In the genomic region with DNA sequence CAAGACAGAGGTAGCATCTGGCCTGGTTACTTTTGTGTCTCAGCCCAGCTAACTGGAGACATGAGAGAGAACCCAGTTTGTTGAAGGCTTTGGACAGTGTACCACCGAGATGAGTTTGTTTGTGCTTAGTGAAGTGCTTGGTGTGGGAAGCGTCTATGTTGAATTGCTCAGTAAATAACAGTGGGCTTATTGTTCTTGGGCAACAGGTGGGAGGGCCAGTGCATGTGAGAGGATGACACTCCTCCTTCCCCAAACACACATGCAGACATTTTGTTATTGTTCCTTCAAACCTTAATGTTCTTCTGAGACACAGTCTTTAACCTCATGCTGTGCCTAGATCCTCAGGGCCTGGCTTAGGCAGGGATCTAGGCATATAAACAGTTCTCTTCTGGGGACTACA, we compare ENCODE assay signal across 9 cellular contexts. TPM values are rescaled to one million over a fixed set of nuclear protein-coding genes. Genes with fewer than 3 reads are reported as not detected.
DNase-seq lines count a peak whose midpoint lies in the region; ATAC-seq and TF ChIP-seq lines count a peak whose summit lies in the region.
"Had no signal": no experiment of that assay in that cellular context is flagged by ENCODE, and none has a peak within 500 bp of the region (broad histone marks: within the 10 kb centered on the region; RNA-seq: fewer than 3 reads in every experiment).

No MANE protein-coding gene starts in this region.

- ATAC-seq in memory B cell (ENCODE audit: low read depth) (no peak), HG03139 (IDR thresholded peaks at IDR 0.05; ENCODE audit: unreplicated experiment) (no peak), aorta (ENCODE audit: low FRiP score) (no peak)
- ATAC-seq: HepG2 had no signal

- H3K27ac ChIP-seq in transverse colon (peak overlapping the region; percentile 50 to 78 (median 72)), aorta (ENCODE audit: low read depth in 1 of 2, low read length in 2 of 2) (peak overlapping the region in 1 of 2 donors; percentile 75)

- no peaks in the 10 kb centered on the region for H3K36me3 ChIP-seq in transverse colon
- peaks cover 0 to 2% of the 10 kb centered on the region in 2 donors for H3K36me3 ChIP-seq in aorta (ENCODE audit: control insufficient read depth in 1 of 2, insufficient read depth in 2 of 2, low read length in 1 of 2)

- peak overlapping the region; percentile 96 for H3K27ac Mint-ChIP-seq in activated naive CD4-positive, alpha-beta T cell treated with anti-CD3 and anti-CD28 coated beads for 36 hours
- H3K27ac Mint-ChIP-seq in activated naive CD8-positive, alpha-beta T cell = peak overlapping the region; percentile 95
- peak overlapping the region; percentile 89 for H3K27ac Mint-ChIP-seq in memory B cell

- in situ Hi-C loops in transverse colon (cut with MboI; ENCODE audit: low pct_ligation_motif_present in 1 of 4, low pct_unique_long_range_greater_than_20kb in 1 of 4, low sequenced_read_pairs in 3 of 4) = loop anchor here in 1 of 4 donors (25.0 kb wide), 1 partner anchor 120 kb away; no protein-coding TSS in a partner anchor

- H3K4me3 Mint-ChIP-seq in activated naive CD4-positive, alpha-beta T cell treated with anti-CD3 and anti-CD28 coated beads for 36 hours = peak overlapping the region; percentile 52
- peak overlapping the region; percentile 66 for H3K4me3 Mint-ChIP-seq in activated naive CD8-positive, alpha-beta T cell
- H3K4me3 Mint-ChIP-seq in memory B cell = peak overlapping the region; percentile 59

- H3K27me3 Mint-ChIP-seq in activated naive CD4-positive, alpha-beta T cell treated with anti-CD3 and anti-CD28 coated beads for 36 hours (ENCODE audit: low read depth) = no peaks in the 10 kb centered on the region
- no peaks in the 10 kb centered on the region for H3K27me3 Mint-ChIP-seq in activated naive CD8-positive, alpha-beta T cell
- no peaks in the 10 kb centered on the region for H3K27me3 Mint-ChIP-seq in memory B cell

- H3K4me1 Mint-ChIP-seq in activated naive CD4-positive, alpha-beta T cell treated with anti-CD3 and anti-CD28 coated beads for 36 hours (ENCODE audit: low read depth) = peaks cover 67% of the 10 kb centered on the region
- H3K4me1 Mint-ChIP-seq in activated naive CD8-positive, alpha-beta T cell (ENCODE audit: low read depth) = peaks cover 68% of the 10 kb centered on the region
- H3K4me1 Mint-ChIP-seq in memory B cell = peaks cover 34% of the 10 kb centered on the region

- 65% methylated on average over 2 of the region's 2 CpGs; no CpG with 5 or more reads in 1 of the 2 donors for WGBS in transverse colon (ENCODE audit: low coverage in 1 of 2), 2 donors
- WGBS in aorta, 2 donors = 32 to 45% methylated on average over 2 of the region's 2 CpGs

- H3K4me1 ChIP-seq in transverse colon (peaks cover 7 to 28% (median 13%) of the 10 kb centered on the region in 4 donors), aorta (ENCODE audit: control insufficient read depth in 1 of 2, insufficient read depth in 2 of 2, low read length in 2 of 2) (peaks cover 2 to 4% of the 10 kb centered on the region in 2 donors)

- intact Hi-C loops in activated naive CD4-positive, alpha-beta T cell treated with anti-CD3 and anti-CD28 coated beads for 36 hours (cut with micrococcal nuclease) = loop anchor here (2.0 kb wide), 1 partner anchor 34 kb away; no protein-coding TSS in a partner anchor
- intact Hi-C loops in transverse colon (cut with DNase I; ENCODE audit: low total_unique reads) (loop anchor here (10.0 kb wide), 1 partner anchor 112 kb away; no protein-coding TSS in a partner anchor), aorta (cut with DNase I) (loop anchor here in 1 of 2 donors (5.0 kb wide), 1 partner anchor 110 kb away; no protein-coding TSS in a partner anchor)

- H3K4me3 ChIP-seq in transverse colon (no peak overlapping the region), aorta (ENCODE audit: low read length in 2 of 2) (no peak overlapping the region)

- H3K9me3 Mint-ChIP-seq in activated naive CD4-positive, alpha-beta T cell treated with anti-CD3 and anti-CD28 coated beads for 36 hours = no peaks in the 10 kb centered on the region
- H3K9me3 Mint-ChIP-seq in activated naive CD8-positive, alpha-beta T cell (ENCODE audit: low read depth) = no peaks in the 10 kb centered on the region
- no peaks in the 10 kb centered on the region for H3K9me3 Mint-ChIP-seq in memory B cell

- no peak for TF ChIP-seq EP300 in transverse colon (IDR thresholded peaks at IDR 0.05; ENCODE audit: low read depth)

- H3K27me3 ChIP-seq in transverse colon (no peaks in the 10 kb centered on the region), aorta (ENCODE audit: control insufficient read depth in 1 of 2, insufficient read depth in 2 of 2, low read length in 1 of 2) (no peaks in the 10 kb centered on the region)

- no peak for TF ChIP-seq CTCF in transverse colon (IDR thresholded peaks at IDR 0.05)

- H3K36me3 Mint-ChIP-seq in activated naive CD4-positive, alpha-beta T cell treated with anti-CD3 and anti-CD28 coated beads for 36 hours (ENCODE audit: low read depth) = peaks cover 30% of the 10 kb centered on the region
- peaks cover 13% of the 10 kb centered on the region for H3K36me3 Mint-ChIP-seq in activated naive CD8-positive, alpha-beta T cell
- H3K36me3 Mint-ChIP-seq in memory B cell = peaks cover 18% of the 10 kb centered on the region

- H3K9me3 ChIP-seq in transverse colon (no peaks in the 10 kb centered on the region), aorta (ENCODE audit: control insufficient read depth, low read length) (no peaks in the 10 kb centered on the region)

- TF ChIP-seq POLR2A in transverse colon (IDR thresholded peaks at IDR 0.05) = no peak

- CTCF ChIA-PET in activated naive CD4-positive, alpha-beta T cell treated with anti-CD3 and anti-CD28 coated beads for 36 hours (lab: Charles Lee) = interaction anchor here (0.9 to 2.0 kb wide), 3 partner anchors 15 to 279 kb away, joined by 4 to 7 read pairs (median 5); a partner anchor contains a TSS

- DNase-seq in activated naive CD4-positive, alpha-beta T cell treated with anti-CD3 and anti-CD28 coated beads for 36 hours = no peak
- no peak for DNase-seq in activated naive CD4-positive, alpha-beta T cell (lab: John Stamatoyannopoulos, UW)
- no peak for DNase-seq in memory B cell (ENCODE audit: low spot score in 2 of 2)
- no peak for DNase-seq in transverse colon
- no peak for DNase-seq in aorta
- DNase-seq in GM19240 (ENCODE audit: insufficient read length, low spot score) = no peak

RNA-seq across cellular contexts. Expression of a gene that starts 39.7 kb away (rescaled TPM):
- total RNA-seq in activated naive CD4-positive, alpha-beta T cell treated with anti-CD3 and anti-CD28 coated beads for 36 hours = 100 to 1,000 TPM; 482 to 507 TPM
- total RNA-seq in transverse colon (10 to 100 TPM; 40.0 to 73.8 (median 60.4) TPM), aorta (100 to 1,000 TPM; 374 to 532 TPM)
- 100 to 1,000 TPM; 128 to 160 TPM for polyA plus RNA-seq in aorta
- total RNA-seq: HepG2 had no signal

Comparison
In these comparisons a context has a peak if more than half of its experiments do, and no peak if none do; other contexts are left out.
1. RNA of a gene that starts 39.7 kb away (total RNA-seq): 374 to 532 TPM in aorta and 482 to 507 TPM in activated naive CD4-positive, alpha-beta T cell treated with anti-CD3 and anti-CD28 coated beads for 36 hours; 40.0 to 73.8 TPM in transverse colon; every median in the first group is over 4 times any median in the second.
2. Peak in every context shown above with its lines, with median percentiles within 50 percentile points of each other: H3K27ac Mint-ChIP-seq and H3K4me3 Mint-ChIP-seq.